Comparison of ENCODE assay signal across 16 cellular contexts in the genomic region with DNA sequence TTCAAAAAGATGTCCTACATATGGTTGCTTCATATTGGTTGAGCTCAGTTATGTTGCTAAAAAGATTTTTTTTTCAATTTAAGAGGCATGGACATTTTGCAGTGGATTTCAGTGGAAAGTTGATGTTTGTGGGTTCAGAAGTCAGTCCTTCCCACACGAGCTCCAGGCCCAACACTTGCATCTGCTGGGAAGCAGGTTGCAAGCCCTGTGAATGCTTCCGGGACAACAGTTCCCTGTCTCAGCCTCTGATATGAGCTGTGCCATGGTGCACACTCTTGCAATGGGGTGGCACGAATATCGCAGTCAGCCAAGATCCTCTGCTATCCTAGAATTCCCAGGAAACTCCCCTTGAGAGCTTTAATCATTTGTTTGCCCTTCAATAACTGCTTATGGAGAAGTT. TPM values are rescaled to one million over a fixed set of nuclear protein-coding genes. Genes with fewer than 3 reads are reported as not detected.
DNase-seq lines count a peak whose midpoint lies in the region; ATAC-seq and TF ChIP-seq lines count a peak whose summit lies in the region.
"Had no signal": no experiment of that assay in that cellular context is flagged by ENCODE, and none has a peak within 500 bp of the region (broad histone marks: within the 10 kb centered on the region; RNA-seq: fewer than 3 reads in every experiment).

No MANE protein-coding gene starts in this region.

- H3K9me3 Mint-ChIP-seq in T-helper 1 cell treated with Interleukin-12 subunit alpha and Interleukin-12 subunit beta and Interleukin-4 antibody, amounts not matched to agents 30 μg/mL and 1 μg/mL, for 36 hours, result peaks cover 18% of the 10 kb centered on the region
- no peaks in the 10 kb centered on the region for H3K9me3 Mint-ChIP-seq in central memory CD8-positive, alpha-beta T cell

- peaks cover 18% of the 10 kb centered on the region for H3K27me3 Mint-ChIP-seq in T-helper 1 cell treated with Interleukin-12 subunit alpha and Interleukin-12 subunit beta and Interleukin-4 antibody, amounts not matched to agents 30 μg/mL and 1 μg/mL, for 36 hours (ENCODE audit: low read depth)
- H3K27me3 Mint-ChIP-seq in central memory CD8-positive, alpha-beta T cell, result no peaks in the 10 kb centered on the region

- peak overlapping the region; percentile 70 for H3K4me3 Mint-ChIP-seq in T-helper 1 cell treated with Interleukin-12 subunit alpha and Interleukin-12 subunit beta and Interleukin-4 antibody, amounts not matched to agents 30 μg/mL and 1 μg/mL, for 36 hours
- peak overlapping the region; percentile 52 for H3K4me3 Mint-ChIP-seq in central memory CD8-positive, alpha-beta T cell
- H3K4me3 Mint-ChIP-seq: mesothelial cell of epicardium had no signal

- ATAC-seq in central memory CD8-positive, alpha-beta T cell (replicated peaks; ENCODE audit: extremely low read depth, poor library complexity, severe bottlenecking), result no peak
- no peak for ATAC-seq in gastrocnemius medialis
- ATAC-seq in HG02610 (IDR thresholded peaks at IDR 0.05; ENCODE audit: unreplicated experiment), result no peak

- H2AFZ ChIP-seq in KMS-11 (ENCODE audit: low read depth), result 0 out of 2 replicates have a peak overlapping the region, but pooled peaks have one; percentile 21

- in situ Hi-C loops in gastrocnemius medialis (cut with MboI; ENCODE audit: low sequenced_read_pairs in 4 of 4), result no loop called here

- no peak overlapping the region for H3K4me3 ChIP-seq in KMS-11 (IDR thresholded peaks at IDR 0.05; ENCODE audit: insufficient read depth, low read depth, low read length)
- H3K4me3 ChIP-seq in gastrocnemius medialis, result no peak overlapping the region

- H3K4me1 Mint-ChIP-seq in T-helper 1 cell treated with Interleukin-12 subunit alpha and Interleukin-12 subunit beta and Interleukin-4 antibody, amounts not matched to agents 30 μg/mL and 1 μg/mL, for 36 hours (ENCODE audit: low read depth), result peaks cover 72% of the 10 kb centered on the region
- peaks cover 73% of the 10 kb centered on the region for H3K4me1 Mint-ChIP-seq in central memory CD8-positive, alpha-beta T cell

- no peak for TF ChIP-seq POLR2A in gastrocnemius medialis (IDR thresholded peaks at IDR 0.05)

- no peak overlapping the region for H3K9ac ChIP-seq in KMS-11

- H3K36me3 ChIP-seq in KMS-11 (ENCODE audit: insufficient read depth), result no peaks in the 10 kb centered on the region
- H3K36me3 ChIP-seq in gastrocnemius medialis, result no peaks in the 10 kb centered on the region

- H3K79me2 ChIP-seq in KMS-11 (ENCODE audit: insufficient read depth, low read depth), result no peaks in the 10 kb centered on the region

- no peaks in the 10 kb centered on the region for H3K9me3 ChIP-seq in gastrocnemius medialis

- TF ChIP-seq CTCF in KMS-11 (conservative IDR thresholded peaks at IDR 0.05; ENCODE audit: low read depth, low read length) (no peak), gastrocnemius medialis (IDR thresholded peaks at IDR 0.05 in 4 of 5, conservative IDR thresholded peaks at IDR 0.05 in 1 of 5) (no peak)

- intact Hi-C loops in gastrocnemius medialis (cut with DNase I; ENCODE audit: low total_unique reads), result no loop called here

- H3K36me3 Mint-ChIP-seq in T-helper 1 cell treated with Interleukin-12 subunit alpha and Interleukin-12 subunit beta and Interleukin-4 antibody, amounts not matched to agents 30 μg/mL and 1 μg/mL, for 36 hours (ENCODE audit: low read depth), result peaks cover 22% of the 10 kb centered on the region
- peaks cover 9% of the 10 kb centered on the region for H3K36me3 Mint-ChIP-seq in central memory CD8-positive, alpha-beta T cell (ENCODE audit: insufficient read depth)
- H3K36me3 Mint-ChIP-seq: mesothelial cell of epicardium had no signal

- peak overlapping the region; percentile 94 for H3K27ac Mint-ChIP-seq in T-helper 1 cell treated with Interleukin-12 subunit alpha and Interleukin-12 subunit beta and Interleukin-4 antibody, amounts not matched to agents 30 μg/mL and 1 μg/mL, for 36 hours
- peak overlapping the region; percentile 91 for H3K27ac Mint-ChIP-seq in central memory CD8-positive, alpha-beta T cell (ENCODE audit: low read depth)
- H3K27ac Mint-ChIP-seq: mesothelial cell of epicardium had no signal

- H3K27me3 ChIP-seq in KMS-11 (ENCODE audit: insufficient read depth, low read depth) (no peaks in the 10 kb centered on the region), gastrocnemius medialis (no peaks in the 10 kb centered on the region)

- DNase-seq in T-helper 1 cell (no peak), gastrocnemius medialis (no peak), NCI-H2081 treated with DMSO at 0.1 percent for 48 hours (lab: John Stamatoyannopoulos, UW) (no peak), H4 (ENCODE audit: low spot score) (no peak)
- no peak for DNase-seq in central memory CD8-positive, alpha-beta T cell (ENCODE audit: low spot score in 2 of 2)
- DNase-seq: 8988T, GOT3, NCI-H1092 treated with DMSO at 0.1 percent for 48 hours, NCI-H510A treated with DMSO at 0.1 percent for 48 hours, trophoblast cell had no signal

- peaks cover 7% of the 10 kb centered on the region for H3K4me1 ChIP-seq in KMS-11 (ENCODE audit: low read depth, poor library complexity, severe bottlenecking)
- H3K4me1 ChIP-seq in gastrocnemius medialis, result peaks cover 0 to 7% of the 10 kb centered on the region in 2 donors

- peak overlapping the region; percentile 30; the same call in 1 of the 2 replicates for H3K27ac ChIP-seq in KMS-11
- H3K27ac ChIP-seq in gastrocnemius medialis, result peak overlapping the region in 3 of 4 donors; percentile 29 to 57 (median 47)
- H3K27ac ChIP-seq: RWPE1 had no signal

- H4K20me1 ChIP-seq in KMS-11 (ENCODE audit: insufficient read depth), result no peaks in the 10 kb centered on the region

- no peak overlapping the region for H3K4me2 ChIP-seq in KMS-11

RNA-seq across cellular contexts. Expression of gene ABCG1, which starts 30.3 kb away (rescaled TPM):
- total RNA-seq in gastrocnemius medialis, result 10 to 100 TPM in 2 of 4 donors, 1 to 10 TPM in 2; 3.4 to 43.3 (median 10.3) TPM
- total RNA-seq in H4 (2014; rRNA removed; shearing (Covaris generic)), result 7.8 and 9.0 TPM in 2 replicates
- total RNA-seq: epithelial cell of proximal tubule had no signal
